In genomic region chrX:47145408-47146120, GRCh38 we compare ENCODE assay signal across 8 cellular contexts. TPM values are rescaled to one million over a fixed set of nuclear protein-coding genes. Genes with fewer than 3 reads are reported as not detected.
DNase-seq lines count a peak whose midpoint lies in the region; ATAC-seq and TF ChIP-seq lines count a peak whose summit lies in the region.

No MANE protein-coding gene starts in this region.

- peaks cover 40% of the 10 kb centered on the region for H3K36me3 ChIP-seq in DND-41 (ENCODE audit: insufficient read depth, low read length)
- H3K36me3 ChIP-seq in breast epithelium = no peaks in the 10 kb centered on the region
- peaks cover 13% of the 10 kb centered on the region for H3K36me3 ChIP-seq in thymus (ENCODE audit: control insufficient read depth, insufficient read depth)

- H2AFZ ChIP-seq in DND-41 (ENCODE audit: low read depth, low read length) = peak overlapping the region; percentile 80

- H3K4me3 ChIP-seq in DND-41 (ENCODE audit: low read depth in 1 of 2, low read length in 2 of 2) (peak overlapping the region; percentile 64 to 65), NB4 (ENCODE audit: low read depth, low read length) (peak overlapping the region; percentile 92), breast epithelium (peak overlapping the region; percentile 61 to 86 (median 70)), thymus (ENCODE audit: low read length) (peak overlapping the region; percentile 77)

- H3K27me3 ChIP-seq in DND-41 (ENCODE audit: insufficient read depth, low read length, poor library complexity) (no peaks in the 10 kb centered on the region), breast epithelium (peaks cover 0 to 31% of the 10 kb centered on the region in 2 donors), thymus (ENCODE audit: control insufficient read depth, insufficient read depth) (no peaks in the 10 kb centered on the region)

- H3K4me2 ChIP-seq in DND-41 (ENCODE audit: insufficient read depth, low read length) = peak overlapping the region; percentile 95

- no peaks in the 10 kb centered on the region for H3K9me3 ChIP-seq in DND-41 (ENCODE audit: insufficient read depth, low read length, severe bottlenecking)
- no peaks in the 10 kb centered on the region for H3K9me3 ChIP-seq in breast epithelium
- H3K9me3 ChIP-seq in thymus (ENCODE audit: control insufficient read depth) = no peaks in the 10 kb centered on the region

- WGBS in thymus = under 1% methylated on average over 37 of the region's 37 CpGs

- peaks cover 39% of the 10 kb centered on the region for H3K4me1 ChIP-seq in DND-41 (ENCODE audit: insufficient read depth, low read length)
- H3K4me1 ChIP-seq in breast epithelium = no peaks in the 10 kb centered on the region
- H3K4me1 ChIP-seq in thymus (ENCODE audit: control insufficient read depth, insufficient read depth, low read length) = peaks cover 2% of the 10 kb centered on the region

- H3K79me2 ChIP-seq in DND-41 (ENCODE audit: insufficient read depth, low read length) = peaks cover 77% of the 10 kb centered on the region

- intact Hi-C loops in breast epithelium (cut with DNase I; ENCODE audit: low total_unique reads) = no loop called here

- TF ChIP-seq CTCF in DND-41 (IDR thresholded peaks at IDR 0.05; ENCODE audit: borderline replicate concordance, extremely low read depth, low read length, poor library complexity, severe bottlenecking) (no peak), NB4 (IDR thresholded peaks at IDR 0.05; ENCODE audit: low read depth, low read length) (no peak), breast epithelium (IDR thresholded peaks at IDR 0.05) (no peak)

- DNase-seq in DND-41 (peak; percentile 16), NB4 (ENCODE audit: low read depth) (peak; percentile 32), breast epithelium (ENCODE audit: low spot score in 2 of 2) (no peak), left lobe of liver (ENCODE audit: low spot score) (no peak), midbrain (lab: John Stamatoyannopoulos, UW) (no peak), kidney tubule cell (ENCODE audit: low spot score) (no peak)

- H4K20me1 ChIP-seq in DND-41 (ENCODE audit: insufficient read depth, low read length) = peaks cover 23% of the 10 kb centered on the region

- peak overlapping the region; percentile 96 for H3K27ac ChIP-seq in DND-41 (ENCODE audit: low read length)
- H3K27ac ChIP-seq in breast epithelium = peak overlapping the region; percentile 91 to 97
- H3K27ac ChIP-seq in thymus (ENCODE audit: low read depth) = peak overlapping the region; percentile 95

- ATAC-seq in DND-41 (ENCODE audit: insufficient read depth, low read depth) = peak; percentile 35
- ATAC-seq in GM21576 (IDR thresholded peaks at IDR 0.05; ENCODE audit: unreplicated experiment) = peak; percentile 8
- peak; percentile 41 for ATAC-seq in left lobe of liver

- peak overlapping the region; percentile 90 for H3K9ac ChIP-seq in DND-41 (ENCODE audit: low read depth, low read length)

- TF ChIP-seq POLR2A in NB4 (IDR thresholded peaks at IDR 0.05; ENCODE audit: extremely low read depth, insufficient read length) = no peak
- no peak for TF ChIP-seq POLR2A in breast epithelium (IDR thresholded peaks at IDR 0.05)

RNA-seq across cellular contexts. Expression of gene RBM10, which starts 0.5 kb away (rescaled TPM):
- total RNA-seq in breast epithelium = 10 to 100 TPM; 28.2 to 33.1 (median 31.0) TPM
- total RNA-seq in left lobe of liver = 15.0 TPM
- 31.9 TPM for polyA plus RNA-seq in thymus

RNA-seq across cellular contexts. Expression of gene NDUFB11, which starts 1.1 kb away (rescaled TPM):
- total RNA-seq in breast epithelium (10 to 100 TPM; 49.3 to 61.0 (median 54.4) TPM), left lobe of liver (67.1 TPM)
- polyA plus RNA-seq in thymus = 59.2 TPM

RNA-seq across cellular contexts. Expression of gene UBA1, which starts 48.1 kb away (rescaled TPM):
- total RNA-seq in breast epithelium (100 to 1,000 TPM; 109 to 149 (median 141) TPM), left lobe of liver (87.2 TPM)
- polyA plus RNA-seq in thymus = 80.4 TPM

Comparison
In these comparisons a context has a peak if more than half of its experiments do, and no peak if none do; other contexts are left out.
1. DNase-seq: peak in DND-41 (single experiment) and NB4 (single experiment); none in breast epithelium (0 of 2), left lobe of liver (single experiment), midbrain (single experiment) and kidney tubule cell (single experiment).
2. Peak in every context shown above with its lines, with median percentiles within 50 percentile points of each other: ATAC-seq, H3K27ac ChIP-seq and H3K4me3 ChIP-seq.